Comparison of ENCODE assay signal across 19 cellular contexts in genomic region chr2:205585451-205586045, GRCh38.
DNase-seq lines count a peak whose midpoint lies in the region; ATAC-seq and TF ChIP-seq lines count a peak whose summit lies in the region.
"Had no signal": no experiment of that assay in that cellular context is flagged by ENCODE, and none has a peak within 500 bp of the region (broad histone marks: within the 10 kb centered on the region; RNA-seq: fewer than 3 reads in every experiment).

No MANE protein-coding gene starts in this region.

- H3K27me3 ChIP-seq in neural progenitor cell (no peaks in the 10 kb centered on the region), prostate gland (replicated peaks; ENCODE audit: insufficient read depth) (no peaks in the 10 kb centered on the region)
- H3K27me3 ChIP-seq: heart right ventricle, neutrophil had no signal

- peak; percentile 60 for DNase-seq in NCI-H1105 treated with DMSO at 0.1 percent for 48 hours (lab: John Stamatoyannopoulos, UW)
- peak; percentile 81 for DNase-seq in NCI-H510A treated with DMSO at 0.1 percent for 48 hours (lab: John Stamatoyannopoulos, UW)
- peak; percentile 60 for DNase-seq in SW480 (ENCODE audit: low spot score)
- DNase-seq in neural progenitor cell (ENCODE audit: low spot score): peak; percentile 9
- no peak for DNase-seq in prostate gland (ENCODE audit: low spot score)
- no peak for DNase-seq in DMS 273 (lab: John Stamatoyannopoulos, UW; ENCODE audit: unreplicated experiment)
- no peak for DNase-seq in SKM-1 treated with dmso at 0.1 percent for 144 hours (lab: John Stamatoyannopoulos, UW; ENCODE audit: unreplicated experiment)
- DNase-seq: activated CD4-positive, alpha-beta T cell treated with anti-CD3 and anti-CD28 coated beads, Interleukin-2, amount 50 U/mL, for 4 hours; activated gamma-delta T cell; AML-193; dermis blood vessel endothelial cell; heart right ventricle; left ventricle myocardium superior; NCI-H2029; NCI-H524; PC-3 had no signal

- no peak for TF ChIP-seq POLR2A in prostate gland (IDR thresholded peaks at IDR 0.05)

- H3K4me2 ChIP-seq in neural progenitor cell: no peak overlapping the region

- H3K27ac Mint-ChIP-seq in neural progenitor cell: no peak overlapping the region

- H3K4me3 Mint-ChIP-seq in neural progenitor cell: no peak overlapping the region

- H3K27ac ChIP-seq in neural progenitor cell (no peak overlapping the region), prostate gland (no peak overlapping the region)
- H3K27ac ChIP-seq: heart right ventricle, neutrophil had no signal

- H3K4me3 ChIP-seq in neural progenitor cell: no peak overlapping the region
- no peak overlapping the region for H3K4me3 ChIP-seq in prostate gland
- H3K4me3 ChIP-seq: heart right ventricle had no signal

- H3K4me1 Mint-ChIP-seq in neural progenitor cell: peaks cover 4% of the 10 kb centered on the region

- peak overlapping the region; percentile 30 for H2AFZ ChIP-seq in neural progenitor cell (replicated peaks)

- H3K9ac ChIP-seq in neural progenitor cell: no peak overlapping the region

- no peaks in the 10 kb centered on the region for H3K79me2 ChIP-seq in neural progenitor cell (ENCODE audit: low read depth)

- 64% methylated on average over 7 of the region's 7 CpGs for WGBS in prostate gland

- TF ChIP-seq CTCF in neural progenitor cell (IDR thresholded peaks at IDR 0.05) (no peak), prostate gland (IDR thresholded peaks at IDR 0.05) (no peak)

- H3K9me3 Mint-ChIP-seq in neural progenitor cell: no peaks in the 10 kb centered on the region

- H3K27me3 Mint-ChIP-seq in neural progenitor cell (ENCODE audit: insufficient read depth, low read depth): no peaks in the 10 kb centered on the region

- H3K36me3 Mint-ChIP-seq in neural progenitor cell: no peaks in the 10 kb centered on the region

- H3K4me1 ChIP-seq in neural progenitor cell (no peaks in the 10 kb centered on the region), prostate gland (replicated peaks) (no peaks in the 10 kb centered on the region)

- H3K36me3 ChIP-seq in neural progenitor cell (no peaks in the 10 kb centered on the region), prostate gland (no peaks in the 10 kb centered on the region)
- H3K36me3 ChIP-seq: heart right ventricle, neutrophil had no signal

- H3K9me3 ChIP-seq in neural progenitor cell (ENCODE audit: low read depth) (no peaks in the 10 kb centered on the region), prostate gland (no peaks in the 10 kb centered on the region)
- H3K9me3 ChIP-seq: heart right ventricle, neutrophil had no signal

- H4K20me1 ChIP-seq in neural progenitor cell (ENCODE audit: low read depth): no peaks in the 10 kb centered on the region

- H3F3A ChIP-seq in neural progenitor cell (ENCODE audit: low read depth): no peaks in the 10 kb centered on the region

- no peak for ATAC-seq in GM18907 (IDR thresholded peaks at IDR 0.05; ENCODE audit: unreplicated experiment)
- ATAC-seq: heart right ventricle, HepG2, left ventricle myocardium superior, PC-3 had no signal

- intact Hi-C loops in prostate gland (cut with DNase I): no loop called here

Comparison
In these comparisons a context has a peak if more than half of its experiments do, and no peak if none do; other contexts are left out.
1. DNase-seq: peak in NCI-H1105 treated with DMSO at 0.1 percent for 48 hours (single experiment), NCI-H510A treated with DMSO at 0.1 percent for 48 hours (single experiment), SW480 (single experiment) and neural progenitor cell (single experiment); none in prostate gland (single experiment), DMS 273 (single experiment) and SKM-1 treated with dmso at 0.1 percent for 144 hours (single experiment).